In genomic region chr6:35343092-35343834, GRCh38 we compare ENCODE assay signal across 8 cellular contexts. TPM values are rescaled to one million over a fixed set of nuclear protein-coding genes. Genes with fewer than 3 reads are reported as not detected.
DNase-seq lines count a peak whose midpoint lies in the region; ATAC-seq and TF ChIP-seq lines count a peak whose summit lies in the region.

No MANE protein-coding gene starts in this region.

- peaks cover 3% of the 10 kb centered on the region; the same call in 1 of the 2 replicates for H3K27me3 ChIP-seq in HUES6 (ENCODE audit: control insufficient read depth, insufficient read depth, low read length)

- peak overlapping the region; percentile 61 for H3K9ac ChIP-seq in HUES6 (ENCODE audit: low read length)

- H3K9me3 Mint-ChIP-seq in activated T-cell treated with anti-CD3 and anti-CD28 coated beads, Interleukin-2, amount 50 U/mL, for 72 hours, result no peaks in the 10 kb centered on the region

- H3K36me3 Mint-ChIP-seq in activated T-cell treated with anti-CD3 and anti-CD28 coated beads, Interleukin-2, amount 50 U/mL, for 72 hours (ENCODE audit: insufficient read depth in 2 of 2), result peaks cover 12% of the 10 kb centered on the region in 2 donors

- H3K27ac ChIP-seq in 22Rv1, result peak overlapping the region; percentile 26; the same call in 1 of the 2 replicates
- no peak overlapping the region for H3K27ac ChIP-seq in HUES6 (ENCODE audit: low read depth, low read length)

- peak overlapping the region; percentile 91 to 100 for H3K4me3 Mint-ChIP-seq in activated T-cell treated with anti-CD3 and anti-CD28 coated beads, Interleukin-2, amount 50 U/mL, for 72 hours

- intact Hi-C loops in left ventricle myocardium superior (cut with micrococcal nuclease), result loop anchor here (5.0 kb wide), 1 partner anchor 104 kb away; no protein-coding TSS in a partner anchor

- no peak for DNase-seq in activated T-cell treated with anti-CD3 and anti-CD28 coated beads, Interleukin-2, amount 50 U/mL, for 72 hours
- DNase-seq in left ventricle myocardium superior (peak; percentile 67), renal cortical epithelial cell (ENCODE audit: low read depth) (peak; percentile 45), RKO (ENCODE audit: low spot score) (no peak), ecto neural progenitor cell (ENCODE audit: low spot score) (no peak)

- H3K27ac Mint-ChIP-seq in activated T-cell treated with anti-CD3 and anti-CD28 coated beads, Interleukin-2, amount 50 U/mL, for 72 hours, result peak overlapping the region; percentile 88

- H3K4me3 ChIP-seq in HUES6 (ENCODE audit: low read depth, low read length), result peak overlapping the region; percentile 84

- H3K4me1 Mint-ChIP-seq in activated T-cell treated with anti-CD3 and anti-CD28 coated beads, Interleukin-2, amount 50 U/mL, for 72 hours (ENCODE audit: low read depth), result peaks cover 49% of the 10 kb centered on the region

- peaks cover 5% of the 10 kb centered on the region; the same call in 1 of the 2 replicates for H3K9me3 ChIP-seq in HUES6 (ENCODE audit: control insufficient read depth, insufficient read depth, low read depth, low read length)

- ATAC-seq in activated T-cell treated with anti-CD3 and anti-CD28 coated beads, Interleukin-2, amount 50 U/mL, for 72 hours (replicated peaks in 1 of 2), result no peak
- ATAC-seq in left ventricle myocardium superior (no peak), HG03039 (IDR thresholded peaks at IDR 0.05; ENCODE audit: unreplicated experiment) (no peak)

- no peak for TF ChIP-seq CTCF in 22Rv1 (IDR thresholded peaks at IDR 0.05)

- peaks cover 5% of the 10 kb centered on the region for H3K36me3 ChIP-seq in HUES6 (ENCODE audit: control insufficient read depth, insufficient read depth, low read length)

- peaks cover 15% of the 10 kb centered on the region; the same call in 1 of the 2 replicates for H3K4me1 ChIP-seq in HUES6 (ENCODE audit: control insufficient read depth, insufficient read depth, low read length)

- H3K27me3 Mint-ChIP-seq in activated T-cell treated with anti-CD3 and anti-CD28 coated beads, Interleukin-2, amount 50 U/mL, for 72 hours (ENCODE audit: low read depth), result no peaks in the 10 kb centered on the region

RNA-seq across cellular contexts. Expression of gene PPARD, which starts 0.9 kb away (rescaled TPM):
- 10 to 100 TPM; 24.1 to 27.9 TPM for total RNA-seq in activated T-cell treated with anti-CD3 and anti-CD28 coated beads, Interleukin-2, amount 50 U/mL, for 72 hours
- total RNA-seq in left ventricle myocardium superior (15.1 TPM), renal cortical epithelial cell (6.8 and 14.3 TPM in 2 replicates)

RNA-seq across cellular contexts. Expression of gene DEF6, which starts 45.6 kb away (rescaled TPM):
- 100 to 1,000 TPM; 108 to 127 TPM for total RNA-seq in activated T-cell treated with anti-CD3 and anti-CD28 coated beads, Interleukin-2, amount 50 U/mL, for 72 hours
- total RNA-seq in left ventricle myocardium superior (1.8 TPM), renal cortical epithelial cell (0.99 and 2.6 TPM in 2 replicates)

Comparison
In these comparisons a context has a peak if more than half of its experiments do, and no peak if none do; other contexts are left out.
1. DNase-seq: peak in left ventricle myocardium superior (single experiment) and renal cortical epithelial cell (single experiment); none in activated T-cell treated with anti-CD3 and anti-CD28 coated beads, Interleukin-2, amount 50 U/mL, for 72 hours (0 of 2), RKO (single experiment) and ecto neural progenitor cell (single experiment).
2. RNA of gene DEF6, which starts 45.6 kb away (total RNA-seq): 108 to 127 TPM in activated T-cell treated with anti-CD3 and anti-CD28 coated beads, Interleukin-2, amount 50 U/mL, for 72 hours; 1.8 TPM in left ventricle myocardium superior (single experiment) and 0.99 to 2.6 TPM in renal cortical epithelial cell; every median in the first group is over 10 times any median in the second.